Comparison of ENCODE assay signal across 8 cellular contexts in genomic region chr1:220733090-220733569, GRCh38. TPM values are rescaled to one million over a fixed set of nuclear protein-coding genes. Genes with fewer than 3 reads are reported as not detected.
DNase-seq lines count a peak whose midpoint lies in the region; ATAC-seq and TF ChIP-seq lines count a peak whose summit lies in the region.

No MANE protein-coding gene starts in this region.

- POLR2A ChIA-PET in naive thymus-derived CD4-positive, alpha-beta T cell (lab: Charles Lee): no interaction called here

- no peaks in the 10 kb centered on the region for H3F3A ChIP-seq in OCI-LY1 (ENCODE audit: insufficient read depth, low read length)

- H3K36me3 ChIP-seq in OCI-LY1 (ENCODE audit: insufficient read depth, low read length): no peaks in the 10 kb centered on the region
- H3K36me3 ChIP-seq in naive thymus-derived CD4-positive, alpha-beta T cell (ENCODE audit: control insufficient read depth in 2 of 3, insufficient read depth in 3 of 3, low read length in 3 of 3): no peaks in the 10 kb centered on the region

- in situ Hi-C loops in Caki2 (cut with HindIII; ENCODE audit: low pct_unique_long_range_greater_than_20kb, low sequenced_read_pairs): no loop called here

- H3K9ac ChIP-seq in OCI-LY1 (ENCODE audit: low read length): no peak overlapping the region

- intact Hi-C loops in naive thymus-derived CD4-positive, alpha-beta T cell (cut with micrococcal nuclease): loop anchor here (1.0 to 10.0 kb wide), 11 partner anchors 43 to 896 kb away; partner anchors contain the start of gene C1orf115 (in 2 of the 2)

- H3K27ac Mint-ChIP-seq in naive thymus-derived CD4-positive, alpha-beta T cell: peak overlapping the region in 4 of 9 donors; percentile 17 to 85 (median 50)

- H3K36me3 Mint-ChIP-seq in naive thymus-derived CD4-positive, alpha-beta T cell: no peaks in the 10 kb centered on the region

- ATAC-seq in GM21390 (IDR thresholded peaks at IDR 0.05; ENCODE audit: unreplicated experiment): peak; percentile 96
- peak; percentile 99 for ATAC-seq in esophagus mucosa
- ATAC-seq in naive thymus-derived CD4-positive, alpha-beta T cell: peak; percentile 96

- H3K4me2 ChIP-seq in OCI-LY1 (ENCODE audit: low read length): no peak overlapping the region

- H3K4me1 Mint-ChIP-seq in naive thymus-derived CD4-positive, alpha-beta T cell: peaks cover 8 to 23% (median 18%) of the 10 kb centered on the region in 7 donors

- H3K79me2 ChIP-seq in OCI-LY1 (ENCODE audit: insufficient read depth, low read length): no peaks in the 10 kb centered on the region

- peak overlapping the region; percentile 71; the same call in 1 of the 2 replicates for H2AFZ ChIP-seq in OCI-LY1 (ENCODE audit: low read length)

- H3K27me3 ChIP-seq in OCI-LY1 (ENCODE audit: insufficient read depth, low read length): no peaks in the 10 kb centered on the region
- H3K27me3 ChIP-seq in naive thymus-derived CD4-positive, alpha-beta T cell (ENCODE audit: control insufficient read depth in 2 of 2, insufficient read depth in 2 of 2, low read length in 2 of 2): no peaks in the 10 kb centered on the region

- H3K9me3 Mint-ChIP-seq in naive thymus-derived CD4-positive, alpha-beta T cell: peaks cover 0 to 4% (median 0%) of the 10 kb centered on the region in 11 donors

- DNase-seq in Caki2 (ENCODE audit: low read depth) (peak; percentile 83), HT-29 (ENCODE audit: low spot score) (peak; percentile 76)
- DNase-seq in activated CD8-positive, alpha-beta memory T cell treated with anti-CD3 and anti-CD28 coated beads, Interleukin-2, amount 50 U/mL, for 48 hours: peak; percentile 89
- peak; percentile 53 to 74 (median 72) for DNase-seq in naive thymus-derived CD4-positive, alpha-beta T cell
- peak; percentile 50 to 59 for DNase-seq in stimulated activated CD8-positive, alpha-beta memory T cell treated with anti-CD3 and anti-CD28 coated beads, Interleukin-7, amount 100 ng/mL, for 48 hours (ENCODE audit: extremely low read depth in 1 of 2, low read depth in 1 of 2)

- H4K20me1 ChIP-seq in OCI-LY1 (ENCODE audit: insufficient read depth, low read length): no peaks in the 10 kb centered on the region

- H3K27me3 Mint-ChIP-seq in naive thymus-derived CD4-positive, alpha-beta T cell: peaks cover 0 to 10% (median 0%) of the 10 kb centered on the region in 5 donors

- H3K27ac ChIP-seq in OCI-LY1 (ENCODE audit: low read depth, low read length, poor library complexity, severe bottlenecking): no peak overlapping the region
- H3K27ac ChIP-seq in naive thymus-derived CD4-positive, alpha-beta T cell (ENCODE audit: low read depth, low read length): peak overlapping the region; percentile 17

- no peaks in the 10 kb centered on the region for H3K9me2 ChIP-seq in OCI-LY1 (ENCODE audit: low read depth, low read length)

- TF ChIP-seq CTCF in OCI-LY1 (IDR thresholded peaks at IDR 0.05; ENCODE audit: low read length): peak; percentile 74

- H3K9me3 ChIP-seq in OCI-LY1 (ENCODE audit: low read length): no peaks in the 10 kb centered on the region
- no peaks in the 10 kb centered on the region for H3K9me3 ChIP-seq in naive thymus-derived CD4-positive, alpha-beta T cell (ENCODE audit: control insufficient read depth in 2 of 3, low read length in 3 of 3)

- no peaks in the 10 kb centered on the region for H3K4me1 ChIP-seq in OCI-LY1 (ENCODE audit: insufficient read depth, low read length, severe bottlenecking)
- H3K4me1 ChIP-seq in naive thymus-derived CD4-positive, alpha-beta T cell (ENCODE audit: control insufficient read depth in 2 of 2, insufficient read depth in 2 of 2, low read length in 2 of 2): peaks cover 4 to 14% of the 10 kb centered on the region in 2 donors

- CTCF ChIA-PET in naive thymus-derived CD4-positive, alpha-beta T cell (lab: Charles Lee): interaction anchor here (0.6 to 2.5 kb wide), 22 partner anchors 10 to 543 kb away, joined by 3 to 11 read pairs (median 5); no protein-coding TSS in a partner anchor

- H3K4me3 ChIP-seq in OCI-LY1 (ENCODE audit: low read depth, low read length, poor library complexity, severe bottlenecking): no peak overlapping the region
- peak overlapping the region; percentile 20 for H3K4me3 ChIP-seq in naive thymus-derived CD4-positive, alpha-beta T cell (ENCODE audit: low read length)

- H3K4me3 Mint-ChIP-seq in naive thymus-derived CD4-positive, alpha-beta T cell: peak overlapping the region; percentile 29 to 74 (median 64)

RNA-seq across cellular contexts. Expression of gene MTARC2, which starts 15.0 kb away (rescaled TPM):
- total RNA-seq in Caki2 (2014; rRNA removed; shearing (Covaris generic); ENCODE audit: low replicate concordance): 8.7 and 24.4 TPM in 2 replicates
- 4.2 and 6.6 TPM in 2 replicates for total RNA-seq in HT-29 (2014; rRNA removed; shearing (Covaris generic))
- total RNA-seq in esophagus mucosa: 3.0 TPM
- 1 to 10 TPM in 1 of 5 experiments, not detected in 4; 1.1 TPM for total RNA-seq in naive thymus-derived CD4-positive, alpha-beta T cell
- not detected for polyA plus RNA-seq in naive thymus-derived CD4-positive, alpha-beta T cell

RNA-seq across cellular contexts. Expression of gene C1orf115, which starts 43.0 kb away (rescaled TPM):
- 11.2 and 22.0 TPM in 2 replicates for total RNA-seq in Caki2 (2014; rRNA removed; shearing (Covaris generic); ENCODE audit: low replicate concordance)
- 0.28 and 0.60 TPM in 2 replicates for total RNA-seq in HT-29 (2014; rRNA removed; shearing (Covaris generic))
- total RNA-seq in esophagus mucosa: 2.5 TPM
- 1 to 10 TPM in 4 of 5 experiments, under 1 TPM in 1; 0.17 to 2.1 (median 1.5) TPM for total RNA-seq in naive thymus-derived CD4-positive, alpha-beta T cell
- polyA plus RNA-seq in naive thymus-derived CD4-positive, alpha-beta T cell: 1 to 10 TPM; 1.9 to 3.2 TPM

RNA-seq across cellular contexts. Expression of gene MTARC1, which starts 53.6 kb away (rescaled TPM):
- 5.2 TPM in 2 replicates for total RNA-seq in Caki2 (2014; rRNA removed; shearing (Covaris generic); ENCODE audit: low replicate concordance)
- 6.8 and 11.0 TPM in 2 replicates for total RNA-seq in HT-29 (2014; rRNA removed; shearing (Covaris generic))
- 6.1 TPM for total RNA-seq in esophagus mucosa
- total RNA-seq in naive thymus-derived CD4-positive, alpha-beta T cell: 10 to 100 TPM in 1 of 5 experiments, 1 to 10 TPM in 1, not detected in 3; 1.1 to 14.5 TPM
- not detected for polyA plus RNA-seq in naive thymus-derived CD4-positive, alpha-beta T cell
